Comparison of ENCODE assay signal across 27 cellular contexts in genomic region chr14:101501341-101501740, GRCh38. TPM values are rescaled to one million over a fixed set of nuclear protein-coding genes. Genes with fewer than 3 reads are reported as not detected.
DNase-seq lines count a peak whose midpoint lies in the region; ATAC-seq and TF ChIP-seq lines count a peak whose summit lies in the region.
"Had no signal": no experiment of that assay in that cellular context is flagged by ENCODE, and none has a peak within 500 bp of the region (broad histone marks: within the 10 kb centered on the region; RNA-seq: fewer than 3 reads in every experiment).

No MANE protein-coding gene starts in this region.

- intact Hi-C loops in activated naive CD4-positive, alpha-beta T cell treated with anti-CD3 and anti-CD28 coated beads for 36 hours (cut with micrococcal nuclease): no loop called here

- H3K27me3 ChIP-seq in suprapubic skin: peaks cover 48% of the 10 kb centered on the region
- H3K27me3 ChIP-seq: brain microvascular endothelial cell, SJCRH30, tibial nerve had no signal

- no peak for TF ChIP-seq POLR2A in suprapubic skin (IDR thresholded peaks at IDR 0.05)

- H3K4me1 ChIP-seq in suprapubic skin: peaks cover 4% of the 10 kb centered on the region
- H3K4me1 ChIP-seq: adrenal gland, SJCRH30 had no signal

- no peaks in the 10 kb centered on the region for H3K9me3 ChIP-seq in suprapubic skin
- H3K9me3 ChIP-seq: adrenal gland, SJCRH30 had no signal

- peak; percentile 14 for DNase-seq in activated naive CD4-positive, alpha-beta T cell treated with anti-CD3 and anti-CD28 coated beads, Interleukin-2, amount 10 ng/mL, durations not matched to agents 7 days and 5 days
- no peak for DNase-seq in activated naive CD4-positive, alpha-beta T cell treated with anti-CD3 and anti-CD28 coated beads for 36 hours
- DNase-seq in ecto neural progenitor cell (ENCODE audit: low spot score) (peak; percentile 47), suprapubic skin (ENCODE audit: low spot score in 2 of 2) (peak; percentile 36 to 75), medulla oblongata (ENCODE audit: extremely low spot score) (no peak)
- DNase-seq in natural killer cell treated with Interleukin-12 subunit alpha and Interleukin-12 subunit beta and Interleukin-15 and Interleukin-18, amount 100 ng/mL, for 72 hours (ENCODE audit: low spot score): peak; percentile 25
- no peak for DNase-seq in stimulated activated naive CD4-positive, alpha-beta T cell treated with Interleukin-2 at 50 U/mL for 16 hours (lab: John Stamatoyannopoulos, UW)
- DNase-seq: activated CD4-positive, alpha-beta memory T cell treated with anti-CD3 and anti-CD28 coated beads, Interleukin-2, amount 10 ng/mL, durations not matched to agents 7 days and 5 days; activated gamma-delta T cell; brain microvascular endothelial cell; effector memory CD8-positive, alpha-beta T cell; foreskin melanocyte; hippocampal formation; NCI-H187; SJCRH30; stimulated activated CD4-positive, alpha-beta T cell treated with anti-CD3 and anti-CD28 coated beads, Interleukin-2, amount 100 ng/mL, for 48 hours; stimulated activated naive B cell treated with anti-CD40 and anti-IgM and Interleukin-4, amounts not matched to agents 10 μg/mL and 1 μg/mL and 100 μg/mL, for 72 hours had no signal

- CTCF ChIA-PET in activated naive CD4-positive, alpha-beta T cell treated with anti-CD3 and anti-CD28 coated beads, Interleukin-2, amount 10 ng/mL, durations not matched to agents 7 days and 5 days (lab: Charles Lee): no interaction called here
- CTCF ChIA-PET in activated naive CD4-positive, alpha-beta T cell treated with anti-CD3 and anti-CD28 coated beads for 36 hours (lab: Charles Lee): interaction anchor here (0.6 to 1.3 kb wide), 2 partner anchors 94 to 122 kb away, joined by 3 read pairs; no protein-coding TSS in a partner anchor

- no peak overlapping the region for H3K27ac Mint-ChIP-seq in activated naive CD4-positive, alpha-beta T cell treated with anti-CD3 and anti-CD28 coated beads, Interleukin-2, amount 10 ng/mL, durations not matched to agents 7 days and 5 days
- no peak overlapping the region for H3K27ac Mint-ChIP-seq in activated naive CD4-positive, alpha-beta T cell treated with anti-CD3 and anti-CD28 coated beads for 36 hours
- H3K27ac Mint-ChIP-seq in natural killer cell treated with Interleukin-12 subunit alpha and Interleukin-12 subunit beta and Interleukin-15 and Interleukin-18, amount 100 ng/mL, for 72 hours: no peak overlapping the region
- H3K27ac Mint-ChIP-seq: activated CD4-positive, alpha-beta memory T cell treated with anti-CD3 and anti-CD28 coated beads, Interleukin-2, amount 10 ng/mL, durations not matched to agents 7 days and 5 days; effector memory CD8-positive, alpha-beta T cell; stimulated activated naive B cell treated with anti-CD40 and anti-IgM and Interleukin-4, amounts not matched to agents 10 μg/mL and 1 μg/mL and 100 μg/mL, for 72 hours; T-cell had no signal

- no peaks in the 10 kb centered on the region for H3K9me3 Mint-ChIP-seq in activated naive CD4-positive, alpha-beta T cell treated with anti-CD3 and anti-CD28 coated beads, Interleukin-2, amount 10 ng/mL, durations not matched to agents 7 days and 5 days
- H3K9me3 Mint-ChIP-seq in activated naive CD4-positive, alpha-beta T cell treated with anti-CD3 and anti-CD28 coated beads for 36 hours: no peaks in the 10 kb centered on the region
- no peaks in the 10 kb centered on the region for H3K9me3 Mint-ChIP-seq in natural killer cell treated with Interleukin-12 subunit alpha and Interleukin-12 subunit beta and Interleukin-15 and Interleukin-18, amount 100 ng/mL, for 72 hours
- H3K9me3 Mint-ChIP-seq: activated CD4-positive, alpha-beta memory T cell treated with anti-CD3 and anti-CD28 coated beads, Interleukin-2, amount 10 ng/mL, durations not matched to agents 7 days and 5 days; stimulated activated naive B cell treated with anti-CD40 and anti-IgM and Interleukin-4, amounts not matched to agents 10 μg/mL and 1 μg/mL and 100 μg/mL, for 72 hours; T-cell had no signal

- H3K4me3 ChIP-seq in suprapubic skin: no peak overlapping the region
- H3K4me3 ChIP-seq: adrenal gland, SJCRH30, tibial nerve had no signal

- H3K36me3 ChIP-seq in suprapubic skin: no peaks in the 10 kb centered on the region
- H3K36me3 ChIP-seq: adrenal gland, brain microvascular endothelial cell, SJCRH30, tibial nerve had no signal

- WGBS in suprapubic skin: 41% methylated on average over 17 of the region's 18 CpGs

- no peaks in the 10 kb centered on the region for H3K4me1 Mint-ChIP-seq in activated naive CD4-positive, alpha-beta T cell treated with anti-CD3 and anti-CD28 coated beads, Interleukin-2, amount 10 ng/mL, durations not matched to agents 7 days and 5 days
- no peaks in the 10 kb centered on the region for H3K4me1 Mint-ChIP-seq in activated naive CD4-positive, alpha-beta T cell treated with anti-CD3 and anti-CD28 coated beads for 36 hours (ENCODE audit: low read depth)
- H3K4me1 Mint-ChIP-seq in natural killer cell treated with Interleukin-12 subunit alpha and Interleukin-12 subunit beta and Interleukin-15 and Interleukin-18, amount 100 ng/mL, for 72 hours (ENCODE audit: low read depth in 2 of 2): no peaks in the 10 kb centered on the region
- H3K4me1 Mint-ChIP-seq: activated CD4-positive, alpha-beta memory T cell treated with anti-CD3 and anti-CD28 coated beads, Interleukin-2, amount 10 ng/mL, durations not matched to agents 7 days and 5 days; stimulated activated naive B cell treated with anti-CD40 and anti-IgM and Interleukin-4, amounts not matched to agents 10 μg/mL and 1 μg/mL and 100 μg/mL, for 72 hours; T-cell had no signal

- no peak overlapping the region for H3K27ac ChIP-seq in suprapubic skin
- H3K27ac ChIP-seq: adrenal gland, brain microvascular endothelial cell, HL-60, SJCRH30, tibial nerve had no signal

- peaks cover 45% of the 10 kb centered on the region for H3K27me3 Mint-ChIP-seq in activated naive CD4-positive, alpha-beta T cell treated with anti-CD3 and anti-CD28 coated beads, Interleukin-2, amount 10 ng/mL, durations not matched to agents 7 days and 5 days
- H3K27me3 Mint-ChIP-seq in activated naive CD4-positive, alpha-beta T cell treated with anti-CD3 and anti-CD28 coated beads for 36 hours (ENCODE audit: low read depth): peaks cover 20% of the 10 kb centered on the region
- peaks cover 5 to 19% of the 10 kb centered on the region in 2 donors for H3K27me3 Mint-ChIP-seq in natural killer cell treated with Interleukin-12 subunit alpha and Interleukin-12 subunit beta and Interleukin-15 and Interleukin-18, amount 100 ng/mL, for 72 hours
- H3K27me3 Mint-ChIP-seq: activated CD4-positive, alpha-beta memory T cell treated with anti-CD3 and anti-CD28 coated beads, Interleukin-2, amount 10 ng/mL, durations not matched to agents 7 days and 5 days had no signal

- no peaks in the 10 kb centered on the region for H3K36me3 Mint-ChIP-seq in activated naive CD4-positive, alpha-beta T cell treated with anti-CD3 and anti-CD28 coated beads, Interleukin-2, amount 10 ng/mL, durations not matched to agents 7 days and 5 days
- no peaks in the 10 kb centered on the region for H3K36me3 Mint-ChIP-seq in activated naive CD4-positive, alpha-beta T cell treated with anti-CD3 and anti-CD28 coated beads for 36 hours (ENCODE audit: low read depth)
- H3K36me3 Mint-ChIP-seq in natural killer cell treated with Interleukin-12 subunit alpha and Interleukin-12 subunit beta and Interleukin-15 and Interleukin-18, amount 100 ng/mL, for 72 hours: no peaks in the 10 kb centered on the region
- H3K36me3 Mint-ChIP-seq: stimulated activated naive B cell treated with anti-CD40 and anti-IgM and Interleukin-4, amounts not matched to agents 10 μg/mL and 1 μg/mL and 100 μg/mL, for 72 hours; T-cell had no signal

- TF ChIP-seq CTCF in suprapubic skin (IDR thresholded peaks at IDR 0.05): no peak

- no peak for TF ChIP-seq EP300 in suprapubic skin (IDR thresholded peaks at IDR 0.05)

- no peak overlapping the region for H3K4me3 Mint-ChIP-seq in activated naive CD4-positive, alpha-beta T cell treated with anti-CD3 and anti-CD28 coated beads, Interleukin-2, amount 10 ng/mL, durations not matched to agents 7 days and 5 days
- H3K4me3 Mint-ChIP-seq in activated naive CD4-positive, alpha-beta T cell treated with anti-CD3 and anti-CD28 coated beads for 36 hours: no peak overlapping the region
- no peak overlapping the region for H3K4me3 Mint-ChIP-seq in natural killer cell treated with Interleukin-12 subunit alpha and Interleukin-12 subunit beta and Interleukin-15 and Interleukin-18, amount 100 ng/mL, for 72 hours
- H3K4me3 Mint-ChIP-seq: activated CD4-positive, alpha-beta memory T cell treated with anti-CD3 and anti-CD28 coated beads, Interleukin-2, amount 10 ng/mL, durations not matched to agents 7 days and 5 days; effector memory CD8-positive, alpha-beta T cell; stimulated activated naive B cell treated with anti-CD40 and anti-IgM and Interleukin-4, amounts not matched to agents 10 μg/mL and 1 μg/mL and 100 μg/mL, for 72 hours; T-cell had no signal

- no peak for ATAC-seq in natural killer cell treated with Interleukin-12 subunit alpha and Interleukin-12 subunit beta and Interleukin-15 and Interleukin-18, amount 100 ng/mL, for 72 hours
- no peak for ATAC-seq in GM18873 (IDR thresholded peaks at IDR 0.05; ENCODE audit: low FRiP score, unreplicated experiment)
- ATAC-seq: activated CD4-positive, CD25-positive, alpha-beta regulatory T cell treated with anti-CD3 and anti-CD28 coated beads, Interleukin-2, amount 50 U/mL, for 24 hours; effector memory CD8-positive, alpha-beta T cell; esophagus mucosa; HCT116; Panc1; stimulated activated naive B cell treated with anti-CD40 and anti-IgM and Interleukin-4, amounts not matched to agents 10 μg/mL and 1 μg/mL and 100 μg/mL, for 72 hours; T-cell had no signal

RNA-seq across cellular contexts. Expression of gene DIO3, which starts 60.0 kb away (rescaled TPM):
- total RNA-seq in activated naive CD4-positive, alpha-beta T cell treated with anti-CD3 and anti-CD28 coated beads for 36 hours: not detected
- total RNA-seq in natural killer cell treated with Interleukin-12 subunit alpha and Interleukin-12 subunit beta and Interleukin-15 and Interleukin-18, amount 100 ng/mL, for 72 hours: not detected
- under 1 TPM; 0.44 to 0.89 (median 0.82) TPM for total RNA-seq in suprapubic skin
- total RNA-seq: activated CD4-positive, alpha-beta memory T cell treated with anti-CD3 and anti-CD28 coated beads, Interleukin-2, amount 10 ng/mL, durations not matched to agents 7 days and 5 days; LHCN-M2; SJCRH30; T-cell had no signal

Comparison
In these comparisons a context has a peak if more than half of its experiments do, and no peak if none do; other contexts are left out.
1. DNase-seq: peak in activated naive CD4-positive, alpha-beta T cell treated with anti-CD3 and anti-CD28 coated beads, Interleukin-2, amount 10 ng/mL, durations not matched to agents 7 days and 5 days (single experiment), ecto neural progenitor cell (single experiment), natural killer cell treated with Interleukin-12 subunit alpha and Interleukin-12 subunit beta and Interleukin-15 and Interleukin-18, amount 100 ng/mL, for 72 hours (single experiment) and suprapubic skin (2 of 2); none in activated naive CD4-positive, alpha-beta T cell treated with anti-CD3 and anti-CD28 coated beads for 36 hours (single experiment), stimulated activated naive CD4-positive, alpha-beta T cell treated with Interleukin-2 at 50 U/mL for 16 hours (single experiment) and medulla oblongata (single experiment).